ENCODE assay signal across 18 cellular contexts in the genomic region with DNA sequence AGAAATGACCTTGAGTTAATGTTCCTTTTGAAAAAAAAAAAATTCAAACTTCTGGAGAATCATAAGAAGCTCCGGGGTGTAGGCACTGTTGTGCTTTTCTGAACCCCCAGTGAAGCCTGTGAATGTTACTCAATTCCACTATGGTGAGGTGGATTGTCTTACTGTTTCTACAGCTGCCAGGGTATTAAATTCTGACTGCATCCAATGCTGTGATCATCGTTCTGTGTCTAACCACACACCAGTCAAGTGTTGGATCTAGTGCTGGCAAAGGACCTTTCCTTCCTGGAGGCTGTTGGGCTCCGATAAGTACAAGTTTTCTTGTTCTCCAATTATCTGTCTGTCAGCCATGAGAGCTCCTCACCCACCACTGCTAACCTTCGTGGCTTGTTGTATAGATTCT.
DNase-seq lines count a peak whose midpoint lies in the region; TF ChIP-seq lines count a peak whose summit lies in the region.
"Had no signal": no experiment of that assay in that cellular context is flagged by ENCODE, and none has a peak within 500 bp of the region (broad histone marks: within the 10 kb centered on the region; RNA-seq: fewer than 3 reads in every experiment).

No MANE protein-coding gene starts in this region.

- DNase-seq in NCI-H82 (lab: John Stamatoyannopoulos, UW) (peak; percentile 16), NCI-H82 treated with DMSO at 0.1 percent for 48 hours (lab: John Stamatoyannopoulos, UW; ENCODE audit: unreplicated experiment) (no peak), NCI-H524 (lab: John Stamatoyannopoulos, UW) (peak; percentile 70 to 91), epithelial cell of proximal tubule (ENCODE audit: low read depth) (peak; percentile 72), NCI-H2081 treated with DMSO at 0.1 percent for 48 hours (lab: John Stamatoyannopoulos, UW) (no peak)
- DNase-seq in activated naive CD4-positive, alpha-beta T cell treated with anti-CD3 and anti-CD28 coated beads, Interleukin-2, amount 10 ng/mL, durations not matched to agents 7 days and 5 days: no peak
- DNase-seq in activated T-helper 2 cell treated with anti-CD3 and anti-CD28 coated beads, Interferon-gamma antibody, Interleukin-2, Interleukin-4, amounts not matched to agents 10 μg/mL and 5 μg/mL and 100 μg/mL, durations not matched to agents 14 hours and 24 hours and 36 hours (ENCODE audit: low spot score): no peak
- no peak for DNase-seq in activated naive CD8-positive, alpha-beta T cell treated with anti-CD3 and anti-CD28 coated beads for 36 hours
- DNase-seq: activated CD4-positive, CD25-positive, alpha-beta regulatory T cell; activated CD8-positive, alpha-beta memory T cell treated with anti-CD3 and anti-CD28 coated beads for 24 hours; Kasumi-1; kidney glomerular epithelial cell; NCI-H1417 treated with DMSO at 0.1 percent for 48 hours had no signal

- peak overlapping the region; percentile 23 for H3K4me3 ChIP-seq in epithelial cell of proximal tubule (ENCODE audit: low read depth, low read length)
- H3K4me3 ChIP-seq: A549; BLaER1 treated with 17β-estradiol and CSF1 and Interleukin-3, amounts not matched to agents 10 nM and 100 nM had no signal

- no peak overlapping the region for H3K27ac Mint-ChIP-seq in activated naive CD4-positive, alpha-beta T cell treated with anti-CD3 and anti-CD28 coated beads, Interleukin-2, amount 10 ng/mL, durations not matched to agents 7 days and 5 days
- no peak overlapping the region for H3K27ac Mint-ChIP-seq in activated T-helper 2 cell treated with anti-CD3 and anti-CD28 coated beads, Interferon-gamma antibody, Interleukin-2, Interleukin-4, amounts not matched to agents 10 μg/mL and 5 μg/mL and 100 μg/mL, durations not matched to agents 14 hours and 24 hours and 36 hours
- H3K27ac Mint-ChIP-seq in activated naive CD8-positive, alpha-beta T cell treated with anti-CD3 and anti-CD28 coated beads for 36 hours: no peak overlapping the region
- H3K27ac Mint-ChIP-seq: activated T-helper 1 cell treated with anti-CD3 and anti-CD28 coated beads, Interleukin-12 subunit alpha, Interleukin-12 subunit beta, Interleukin-2, Interleukin-4 antibody, amounts not matched to agents 30 ng/mL and 10 ng/mL and 1 ng/mL, durations not matched to agents 14 hours and 24 hours and 36 hours; mesothelial cell of epicardium; T-helper 1 cell treated with Interleukin-12 subunit alpha and Interleukin-12 subunit beta and Interleukin-4 antibody, amounts not matched to agents 30 μg/mL and 1 μg/mL, for 36 hours had no signal

- CTCF ChIA-PET in activated naive CD4-positive, alpha-beta T cell treated with anti-CD3 and anti-CD28 coated beads, Interleukin-2, amount 10 ng/mL, durations not matched to agents 7 days and 5 days (lab: Charles Lee): no interaction called here

- no peaks in the 10 kb centered on the region for H3K9me3 Mint-ChIP-seq in activated naive CD4-positive, alpha-beta T cell treated with anti-CD3 and anti-CD28 coated beads, Interleukin-2, amount 10 ng/mL, durations not matched to agents 7 days and 5 days
- H3K9me3 Mint-ChIP-seq in activated T-helper 2 cell treated with anti-CD3 and anti-CD28 coated beads, Interferon-gamma antibody, Interleukin-2, Interleukin-4, amounts not matched to agents 10 μg/mL and 5 μg/mL and 100 μg/mL, durations not matched to agents 14 hours and 24 hours and 36 hours: no peaks in the 10 kb centered on the region
- H3K9me3 Mint-ChIP-seq in activated naive CD8-positive, alpha-beta T cell treated with anti-CD3 and anti-CD28 coated beads for 36 hours: no peaks in the 10 kb centered on the region
- H3K9me3 Mint-ChIP-seq: activated T-helper 1 cell treated with anti-CD3 and anti-CD28 coated beads, Interleukin-12 subunit alpha, Interleukin-12 subunit beta, Interleukin-2, Interleukin-4 antibody, amounts not matched to agents 30 ng/mL and 10 ng/mL and 1 ng/mL, durations not matched to agents 14 hours and 24 hours and 36 hours; mesothelial cell of epicardium; T-helper 1 cell treated with Interleukin-12 subunit alpha and Interleukin-12 subunit beta and Interleukin-4 antibody, amounts not matched to agents 30 μg/mL and 1 μg/mL, for 36 hours had no signal

- no peaks in the 10 kb centered on the region for H3K36me3 Mint-ChIP-seq in activated naive CD4-positive, alpha-beta T cell treated with anti-CD3 and anti-CD28 coated beads, Interleukin-2, amount 10 ng/mL, durations not matched to agents 7 days and 5 days
- H3K36me3 Mint-ChIP-seq in activated T-helper 2 cell treated with anti-CD3 and anti-CD28 coated beads, Interferon-gamma antibody, Interleukin-2, Interleukin-4, amounts not matched to agents 10 μg/mL and 5 μg/mL and 100 μg/mL, durations not matched to agents 14 hours and 24 hours and 36 hours (ENCODE audit: low read depth): no peaks in the 10 kb centered on the region
- H3K36me3 Mint-ChIP-seq in activated naive CD8-positive, alpha-beta T cell treated with anti-CD3 and anti-CD28 coated beads for 36 hours: no peaks in the 10 kb centered on the region
- H3K36me3 Mint-ChIP-seq: mesothelial cell of epicardium had no signal

- H3K4me3 Mint-ChIP-seq in activated naive CD4-positive, alpha-beta T cell treated with anti-CD3 and anti-CD28 coated beads, Interleukin-2, amount 10 ng/mL, durations not matched to agents 7 days and 5 days: no peak overlapping the region
- H3K4me3 Mint-ChIP-seq in activated T-helper 2 cell treated with anti-CD3 and anti-CD28 coated beads, Interferon-gamma antibody, Interleukin-2, Interleukin-4, amounts not matched to agents 10 μg/mL and 5 μg/mL and 100 μg/mL, durations not matched to agents 14 hours and 24 hours and 36 hours (ENCODE audit: low read depth): no peak overlapping the region
- no peak overlapping the region for H3K4me3 Mint-ChIP-seq in activated naive CD8-positive, alpha-beta T cell treated with anti-CD3 and anti-CD28 coated beads for 36 hours
- H3K4me3 Mint-ChIP-seq: activated T-helper 1 cell treated with anti-CD3 and anti-CD28 coated beads, Interleukin-12 subunit alpha, Interleukin-12 subunit beta, Interleukin-2, Interleukin-4 antibody, amounts not matched to agents 30 ng/mL and 10 ng/mL and 1 ng/mL, durations not matched to agents 14 hours and 24 hours and 36 hours; mesothelial cell of epicardium; T-helper 1 cell treated with Interleukin-12 subunit alpha and Interleukin-12 subunit beta and Interleukin-4 antibody, amounts not matched to agents 30 μg/mL and 1 μg/mL, for 36 hours had no signal

- intact Hi-C loops in activated T-helper 2 cell treated with anti-CD3 and anti-CD28 coated beads, Interferon-gamma antibody, Interleukin-2, Interleukin-4, amounts not matched to agents 10 μg/mL and 5 μg/mL and 100 μg/mL, durations not matched to agents 14 hours and 24 hours and 36 hours (cut with micrococcal nuclease): no loop called here

- no peak for TF ChIP-seq CTCF in epithelial cell of proximal tubule (conservative IDR thresholded peaks at IDR 0.05; ENCODE audit: low read depth, low read length)

- H3K27me3 Mint-ChIP-seq in activated naive CD4-positive, alpha-beta T cell treated with anti-CD3 and anti-CD28 coated beads, Interleukin-2, amount 10 ng/mL, durations not matched to agents 7 days and 5 days: no peaks in the 10 kb centered on the region
- no peaks in the 10 kb centered on the region for H3K27me3 Mint-ChIP-seq in activated T-helper 2 cell treated with anti-CD3 and anti-CD28 coated beads, Interferon-gamma antibody, Interleukin-2, Interleukin-4, amounts not matched to agents 10 μg/mL and 5 μg/mL and 100 μg/mL, durations not matched to agents 14 hours and 24 hours and 36 hours (ENCODE audit: low read depth)
- H3K27me3 Mint-ChIP-seq in activated naive CD8-positive, alpha-beta T cell treated with anti-CD3 and anti-CD28 coated beads for 36 hours: no peaks in the 10 kb centered on the region

- H3K4me1 Mint-ChIP-seq in activated naive CD4-positive, alpha-beta T cell treated with anti-CD3 and anti-CD28 coated beads, Interleukin-2, amount 10 ng/mL, durations not matched to agents 7 days and 5 days: no peaks in the 10 kb centered on the region
- no peaks in the 10 kb centered on the region for H3K4me1 Mint-ChIP-seq in activated T-helper 2 cell treated with anti-CD3 and anti-CD28 coated beads, Interferon-gamma antibody, Interleukin-2, Interleukin-4, amounts not matched to agents 10 μg/mL and 5 μg/mL and 100 μg/mL, durations not matched to agents 14 hours and 24 hours and 36 hours (ENCODE audit: low read depth)
- H3K4me1 Mint-ChIP-seq in activated naive CD8-positive, alpha-beta T cell treated with anti-CD3 and anti-CD28 coated beads for 36 hours: no peaks in the 10 kb centered on the region
- H3K4me1 Mint-ChIP-seq: mesothelial cell of epicardium had no signal

Comparison
In these comparisons a context has a peak if more than half of its experiments do, and no peak if none do; other contexts are left out.
1. DNase-seq: peak in NCI-H82 (single experiment), NCI-H524 (2 of 2) and epithelial cell of proximal tubule (single experiment); none in NCI-H82 treated with DMSO at 0.1 percent for 48 hours (single experiment), activated naive CD4-positive, alpha-beta T cell treated with anti-CD3 and anti-CD28 coated beads, Interleukin-2, amount 10 ng/mL, durations not matched to agents 7 days and 5 days (single experiment), NCI-H2081 treated with DMSO at 0.1 percent for 48 hours (single experiment), activated T-helper 2 cell treated with anti-CD3 and anti-CD28 coated beads, Interferon-gamma antibody, Interleukin-2, Interleukin-4, amounts not matched to agents 10 μg/mL and 5 μg/mL and 100 μg/mL, durations not matched to agents 14 hours and 24 hours and 36 hours (single experiment) and activated naive CD8-positive, alpha-beta T cell treated with anti-CD3 and anti-CD28 coated beads for 36 hours (single experiment).